Comparison of ENCODE assay signal across 25 cellular contexts in genomic region chr11:86140334-86140733, GRCh38.
A peak's percentile ranks its signal among the peaks of the same experiment; 100 is the strongest.
DNase-seq lines count a peak whose midpoint lies in the region; ATAC-seq and TF ChIP-seq lines count a peak whose summit lies in the region.
"Had no signal": no experiment of that assay in that cellular context is flagged by ENCODE, and none has a peak within 500 bp of the region (broad histone marks: within the 10 kb centered on the region; RNA-seq: fewer than 3 reads in every experiment).

No MANE protein-coding gene starts in this region.

- H3K4me3 Mint-ChIP-seq in T-helper 2 cell treated with Interferon-gamma antibody and Interleukin-4, amounts not matched to agents 5 μg/mL and 100 μg/mL, for 36 hours, result peak overlapping the region; percentile 33
- H3K4me3 Mint-ChIP-seq in CD8-positive, alpha-beta T cell, result no peak overlapping the region
- no peak overlapping the region for H3K4me3 Mint-ChIP-seq in central memory CD8-positive, alpha-beta T cell

- CTCF ChIA-PET in CD8-positive, alpha-beta T cell (lab: Charles Lee), result no interaction called here

- peaks cover 61% of the 10 kb centered on the region for H3K4me1 Mint-ChIP-seq in T-helper 2 cell treated with Interferon-gamma antibody and Interleukin-4, amounts not matched to agents 5 μg/mL and 100 μg/mL, for 36 hours (ENCODE audit: low read depth)
- peaks cover 51% of the 10 kb centered on the region for H3K4me1 Mint-ChIP-seq in CD8-positive, alpha-beta T cell (ENCODE audit: low read depth)
- peaks cover 70% of the 10 kb centered on the region for H3K4me1 Mint-ChIP-seq in central memory CD8-positive, alpha-beta T cell

- no peak for ATAC-seq in CD8-positive, alpha-beta T cell
- no peak for ATAC-seq in central memory CD8-positive, alpha-beta T cell (replicated peaks; ENCODE audit: extremely low read depth, poor library complexity, severe bottlenecking)
- ATAC-seq: gastroesophageal sphincter had no signal

- TF ChIP-seq POLR2A in lower leg skin (IDR thresholded peaks at IDR 0.05), result no peak

- no peak for DNase-seq in T-helper 2 cell treated with Interferon-gamma antibody and Interleukin-4, amounts not matched to agents 5 μg/mL and 100 μg/mL, for 36 hours (ENCODE audit: low spot score)
- DNase-seq in T-helper 2 cell (no peak), KG1 (lab: John Stamatoyannopoulos, UW) (no peak), lower leg skin (ENCODE audit: low spot score in 2 of 2) (no peak)
- DNase-seq in CD8-positive, alpha-beta T cell, result no peak
- DNase-seq in central memory CD8-positive, alpha-beta T cell (ENCODE audit: low spot score in 2 of 2), result no peak
- DNase-seq in stimulated activated naive CD4-positive, alpha-beta T cell treated with Interleukin-2 at 50 U/mL for 16 hours (lab: John Stamatoyannopoulos, UW), result no peak
- DNase-seq: 8988T; activated CD8-positive, alpha-beta memory T cell treated with anti-CD3 and anti-CD28 coated beads, Interleukin-2, amount 50 U/mL, for 48 hours; cortex of kidney; DMS53; GDM1; GM23248; hypothalamus; NCI-H187; NCI-H2171 treated with DMSO at 0.1 percent for 48 hours; NCI-H524; NK-92 treated with Interleukin-12 subunit alpha and Interleukin-12 subunit beta, amount 100 ng/mL, for 24 hours; SHP77 treated with DMSO at 0.1 percent for 48 hours; sigmoid colon; trophoblast cell had no signal

- POLR2A ChIA-PET in CD8-positive, alpha-beta T cell (lab: Charles Lee), result no interaction called here

- H3K27ac Mint-ChIP-seq in T-helper 2 cell treated with Interferon-gamma antibody and Interleukin-4, amounts not matched to agents 5 μg/mL and 100 μg/mL, for 36 hours, result peak overlapping the region; percentile 80
- H3K27ac Mint-ChIP-seq in CD8-positive, alpha-beta T cell, result peak overlapping the region; percentile 24
- peak overlapping the region; percentile 95 for H3K27ac Mint-ChIP-seq in central memory CD8-positive, alpha-beta T cell (ENCODE audit: low read depth)
- H3K27ac Mint-ChIP-seq: progenitor cell of endocrine pancreas had no signal

- no peak for TF ChIP-seq CTCF in CD8-positive, alpha-beta T cell (IDR thresholded peaks at IDR 0.05)
- TF ChIP-seq CTCF in neutrophil (IDR thresholded peaks at IDR 0.05) (no peak), lower leg skin (IDR thresholded peaks at IDR 0.05) (no peak)

- H3K27me3 ChIP-seq in CD8-positive, alpha-beta T cell (ENCODE audit: insufficient read depth, low read length), result no peaks in the 10 kb centered on the region
- no peaks in the 10 kb centered on the region for H3K27me3 ChIP-seq in neutrophil
- H3K27me3 ChIP-seq: gastroesophageal sphincter, sigmoid colon had no signal

- peaks cover 31% of the 10 kb centered on the region for H3K4me1 ChIP-seq in CD8-positive, alpha-beta T cell (ENCODE audit: insufficient read depth, low read length)
- peaks cover 99% of the 10 kb centered on the region in 2 experiments for H3K4me1 ChIP-seq in neutrophil (ENCODE audit: control insufficient read depth in 1 of 2, insufficient read depth in 1 of 2, low read depth in 1 of 2, low read length in 1 of 2)

- H3K36me3 Mint-ChIP-seq in T-helper 2 cell treated with Interferon-gamma antibody and Interleukin-4, amounts not matched to agents 5 μg/mL and 100 μg/mL, for 36 hours (ENCODE audit: low read depth), result peaks cover 12% of the 10 kb centered on the region
- H3K36me3 Mint-ChIP-seq in CD8-positive, alpha-beta T cell, result no peaks in the 10 kb centered on the region
- peaks cover 4% of the 10 kb centered on the region for H3K36me3 Mint-ChIP-seq in central memory CD8-positive, alpha-beta T cell (ENCODE audit: insufficient read depth)

- no peak overlapping the region for H3K27ac ChIP-seq in CD8-positive, alpha-beta T cell (ENCODE audit: low read depth, low read length)
- H3K27ac ChIP-seq in neutrophil, result peak overlapping the region; percentile 99
- H3K27ac ChIP-seq: GM23248 had no signal

- intact Hi-C loops in CD8-positive, alpha-beta T cell (cut with DNase I, micrococcal nuclease), result no loop called here
- intact Hi-C loops in lower leg skin (cut with DNase I; ENCODE audit: low total_unique reads), result no loop called here

- no peak overlapping the region for H3K4me3 ChIP-seq in CD8-positive, alpha-beta T cell (ENCODE audit: low read depth, low read length)
- H3K4me3 ChIP-seq in neutrophil (ENCODE audit: low read depth in 1 of 2, low read length in 1 of 2) (peak overlapping the region in 1 of 2 experiments; percentile 31), lower leg skin (ENCODE audit: low read depth, poor library complexity, severe bottlenecking) (no peak overlapping the region)
- H3K4me3 ChIP-seq: gastroesophageal sphincter, GM23248, lung, sigmoid colon had no signal

- no peaks in the 10 kb centered on the region for H3K27me3 Mint-ChIP-seq in T-helper 2 cell treated with Interferon-gamma antibody and Interleukin-4, amounts not matched to agents 5 μg/mL and 100 μg/mL, for 36 hours (ENCODE audit: low read depth)
- no peaks in the 10 kb centered on the region for H3K27me3 Mint-ChIP-seq in CD8-positive, alpha-beta T cell (ENCODE audit: low read depth)
- H3K27me3 Mint-ChIP-seq in central memory CD8-positive, alpha-beta T cell, result no peaks in the 10 kb centered on the region
- H3K27me3 Mint-ChIP-seq: progenitor cell of endocrine pancreas had no signal

- no peaks in the 10 kb centered on the region for H3K36me3 ChIP-seq in CD8-positive, alpha-beta T cell (ENCODE audit: insufficient read depth, low read length)
- H3K36me3 ChIP-seq in neutrophil, result no peaks in the 10 kb centered on the region
- H3K36me3 ChIP-seq: gastroesophageal sphincter, sigmoid colon had no signal

- 88 to 89% methylated on average over 7 of the region's 7 CpGs for WGBS in lower leg skin, 2 donors

- H3K9me3 ChIP-seq in CD8-positive, alpha-beta T cell (ENCODE audit: low read length), result no peaks in the 10 kb centered on the region
- H3K9me3 ChIP-seq in neutrophil, result no peaks in the 10 kb centered on the region
- H3K9me3 ChIP-seq: gastroesophageal sphincter, sigmoid colon had no signal

- peaks cover 4% of the 10 kb centered on the region for H3K9me3 Mint-ChIP-seq in T-helper 2 cell treated with Interferon-gamma antibody and Interleukin-4, amounts not matched to agents 5 μg/mL and 100 μg/mL, for 36 hours
- H3K9me3 Mint-ChIP-seq in CD8-positive, alpha-beta T cell, result no peaks in the 10 kb centered on the region
- H3K9me3 Mint-ChIP-seq in central memory CD8-positive, alpha-beta T cell, result no peaks in the 10 kb centered on the region

Comparison
In these comparisons a context has a peak if more than half of its experiments do, and no peak if none do; other contexts are left out.
1. H3K27ac Mint-ChIP-seq: peak in every context shown above with its lines; median percentile 95 in central memory CD8-positive, alpha-beta T cell; 80 in T-helper 2 cell treated with Interferon-gamma antibody and Interleukin-4, amounts not matched to agents 5 μg/mL and 100 μg/mL, for 36 hours; 24 in CD8-positive, alpha-beta T cell.